In the genomic region with DNA sequence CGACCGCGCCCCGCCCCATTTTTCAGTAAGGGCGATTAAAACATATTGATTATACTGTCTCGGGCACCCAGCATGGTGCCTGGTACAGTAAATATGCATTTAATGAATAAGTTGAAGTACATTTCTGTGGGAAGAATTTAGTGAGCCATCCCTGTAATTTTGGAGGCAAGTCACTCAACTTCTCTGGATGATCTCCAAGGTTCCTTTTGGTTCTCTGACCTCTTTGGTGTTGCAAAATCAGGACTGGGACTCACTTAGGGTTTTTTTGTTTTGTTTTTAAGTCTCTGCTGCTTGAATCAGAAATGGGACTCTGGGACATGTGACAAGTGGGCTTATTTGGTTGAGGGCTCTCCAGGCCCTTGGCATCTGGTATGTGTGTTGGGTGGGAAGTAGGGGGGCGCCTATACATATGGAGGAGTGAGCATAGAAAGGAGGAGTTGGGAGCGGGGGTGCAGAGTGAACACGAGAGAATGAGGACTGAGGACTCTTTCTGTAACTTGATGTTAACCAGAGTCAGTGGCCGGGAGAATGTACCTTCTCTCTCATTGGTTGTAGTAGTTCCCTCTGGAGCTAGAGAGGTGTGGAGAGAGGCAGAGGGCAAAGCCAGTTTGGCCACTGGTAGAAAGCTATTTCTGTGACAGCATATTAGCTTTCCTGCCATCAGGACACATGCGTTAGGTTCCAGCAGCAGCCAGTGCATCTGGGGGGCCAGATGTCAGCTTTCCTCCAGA, we compare ENCODE assay signal across 2 cellular contexts.
TF ChIP-seq lines count a peak whose summit lies in the region.

No MANE protein-coding gene starts in this region.

TF ChIP-seq in liver, 16 proteins besides CTCF, POLR2A, EP300 and RAD21:
- TF ChIP-seq NR2F2 (IDR thresholded peaks at IDR 0.05) (peak; percentile 58), JUND (IDR thresholded peaks at IDR 0.05) (no peak)

TF ChIP-seq in HepG2, 621 proteins besides CTCF, POLR2A, EP300 and RAD21:
- TF ChIP-seq SYNCRIP (IDR thresholded peaks at IDR 0.05; ENCODE audit: insufficient read depth, low read depth, low read length) (no peak), ZNF749 (CRISPR knock-in tag; IDR thresholded peaks at IDR 0.05; ENCODE audit: borderline replicate concordance) (no peak), ZNF264 (CRISPR knock-in tag; IDR thresholded peaks at IDR 0.05) (no peak), SOX13 (IDR thresholded peaks at IDR 0.05) (no peak), SOX13 (CRISPR knock-in tag; conservative IDR thresholded peaks at IDR 0.05 in 1 of 2, IDR thresholded peaks at IDR 0.05 in 1 of 2) (no peak), ZNF253 (CRISPR knock-in tag; IDR thresholded peaks at IDR 0.05; ENCODE audit: borderline replicate concordance) (no peak), ELF3 (CRISPR knock-in tag; IDR thresholded peaks at IDR 0.05) (no peak)
